Comparison of ENCODE assay signal across 9 cellular contexts in the genomic region with DNA sequence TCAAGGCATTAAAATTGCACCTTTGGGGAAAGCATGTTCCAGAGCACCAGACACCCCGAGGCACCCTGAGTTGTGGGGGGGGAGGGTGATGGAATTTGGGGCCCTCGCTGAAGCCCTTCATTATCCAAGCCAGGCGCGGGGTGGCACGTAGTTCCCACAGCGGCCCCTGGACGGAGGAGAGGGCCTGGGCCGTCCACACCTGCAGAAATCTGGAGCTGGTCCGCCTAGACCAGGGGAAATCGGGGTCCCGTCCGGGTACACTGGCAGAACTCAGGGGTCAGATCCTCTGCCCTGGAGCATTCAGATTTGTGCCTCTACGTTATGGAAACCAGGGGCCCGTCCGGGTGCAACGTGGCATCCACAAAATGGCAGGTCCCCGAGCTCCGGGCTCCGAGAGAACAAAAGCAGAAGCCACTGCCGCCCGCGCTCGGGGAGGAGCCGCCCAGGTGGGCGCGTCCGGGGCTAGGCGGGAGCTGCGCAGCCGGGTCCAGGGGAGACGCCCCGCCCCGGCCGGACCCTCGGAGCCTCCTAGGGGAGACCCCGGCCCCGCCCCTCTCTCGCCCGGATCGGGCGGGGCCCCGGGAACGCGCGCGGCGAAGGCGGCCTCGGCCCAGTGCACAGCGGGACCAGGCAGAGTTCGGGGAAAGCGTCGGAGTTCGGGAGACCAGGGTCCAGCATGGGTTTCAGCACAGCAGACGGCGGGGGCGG. TPM values are rescaled to one million over a fixed set of nuclear protein-coding genes. Genes with fewer than 3 reads are reported as not detected.
DNase-seq lines count a peak whose midpoint lies in the region; ATAC-seq and TF ChIP-seq lines count a peak whose summit lies in the region.
"Had no signal": no experiment of that assay in that cellular context is flagged by ENCODE, and none has a peak within 500 bp of the region (broad histone marks: within the 10 kb centered on the region; RNA-seq: fewer than 3 reads in every experiment).

A gene with protein sequence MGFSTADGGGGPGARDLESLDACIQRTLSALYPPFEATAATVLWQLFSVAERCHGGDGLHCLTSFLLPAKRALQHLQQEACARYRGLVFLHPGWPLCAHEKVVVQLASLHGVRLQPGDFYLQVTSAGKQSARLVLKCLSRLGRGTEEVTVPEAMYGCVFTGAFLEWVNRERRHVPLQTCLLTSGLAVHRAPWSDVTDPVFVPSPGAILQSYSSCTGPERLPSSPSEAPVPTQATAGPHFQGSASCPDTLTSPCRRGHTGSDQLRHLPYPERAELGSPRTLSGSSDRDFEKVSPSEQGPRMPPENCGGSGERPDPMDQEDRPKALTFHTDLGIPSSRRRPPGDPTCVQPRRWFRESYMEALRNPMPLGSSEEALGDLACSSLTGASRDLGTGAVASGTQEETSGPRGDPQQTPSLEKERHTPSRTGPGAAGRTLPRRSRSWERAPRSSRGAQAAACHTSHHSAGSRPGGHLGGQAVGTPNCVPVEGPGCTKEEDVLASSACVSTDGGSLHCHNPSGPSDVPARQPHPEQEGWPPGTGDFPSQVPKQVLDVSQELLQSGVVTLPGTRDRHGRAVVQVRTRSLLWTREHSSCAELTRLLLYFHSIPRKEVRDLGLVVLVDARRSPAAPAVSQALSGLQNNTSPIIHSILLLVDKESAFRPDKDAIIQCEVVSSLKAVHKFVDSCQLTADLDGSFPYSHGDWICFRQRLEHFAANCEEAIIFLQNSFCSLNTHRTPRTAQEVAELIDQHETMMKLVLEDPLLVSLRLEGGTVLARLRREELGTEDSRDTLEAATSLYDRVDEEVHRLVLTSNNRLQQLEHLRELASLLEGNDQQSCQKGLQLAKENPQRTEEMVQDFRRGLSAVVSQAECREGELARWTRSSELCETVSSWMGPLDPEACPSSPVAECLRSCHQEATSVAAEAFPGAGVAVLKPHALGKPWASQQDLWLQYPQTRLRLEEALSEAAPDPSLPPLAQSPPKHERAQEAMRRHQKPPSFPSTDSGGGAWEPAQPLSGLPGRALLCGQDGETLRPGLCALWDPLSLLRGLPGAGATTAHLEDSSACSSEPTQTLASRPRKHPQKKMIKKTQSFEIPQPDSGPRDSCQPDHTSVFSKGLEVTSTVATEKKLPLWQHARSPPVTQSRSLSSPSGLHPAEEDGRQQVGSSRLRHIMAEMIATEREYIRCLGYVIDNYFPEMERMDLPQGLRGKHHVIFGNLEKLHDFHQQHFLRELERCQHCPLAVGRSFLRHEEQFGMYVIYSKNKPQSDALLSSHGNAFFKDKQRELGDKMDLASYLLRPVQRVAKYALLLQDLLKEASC (N-terminal part only) (plus strand): TSS at position 613 of the 708 bp plus-strand sequence. CDS start 64 bp downstream, at position 677.

- H3K4me3 ChIP-seq in left ventricle myocardium inferior (peak within 1 kb of the TSS; percentile 58), PC-9 (no peak within 1 kb of the TSS)

- intact Hi-C loops in left ventricle myocardium inferior (cut with micrococcal nuclease), result no loop called here
- intact Hi-C loops in PC-9 (cut with micrococcal nuclease; ENCODE audit: unreplicated experiment), result no loop called here

- peaks cover 90% of the 10 kb centered on the region for H3K27me3 ChIP-seq in left ventricle myocardium inferior (ENCODE audit: low read depth)
- H3K27me3 ChIP-seq in PC-9 (ENCODE audit: insufficient read depth, low read depth), result peaks cover 94% of the 10 kb centered on the region

- peak within 1 kb of the TSS; percentile 55 for H3K4me3 Mint-ChIP-seq in activated T-cell treated with anti-CD3 and anti-CD28 coated beads, Interleukin-2, amount 50 U/mL, for 24 hours
- H3K4me3 Mint-ChIP-seq in stimulated activated effector memory CD8-positive, alpha-beta T cell treated with anti-CD3 and anti-CD28 coated beads, Interleukin-12 subunit alpha, Interleukin-12 subunit beta, amount 100 ng/mL, for 72 hours, result peak within 1 kb of the TSS; percentile 30

- H3F3A ChIP-seq in PC-9 (ENCODE audit: insufficient read depth, low read depth), result no peaks in the 10 kb centered on the region

- H2AFZ ChIP-seq in PC-9, result no peak within 1 kb of the TSS

- peaks cover 11% of the 10 kb centered on the region for H3K4me1 ChIP-seq in left ventricle myocardium inferior
- H3K4me1 ChIP-seq in PC-9 (replicated peaks; ENCODE audit: insufficient read depth), result no peaks in the 10 kb centered on the region

- H3K9me3 ChIP-seq in left ventricle myocardium inferior (replicated peaks), result peaks cover 4% of the 10 kb centered on the region
- H3K9me3 ChIP-seq in PC-9 (ENCODE audit: insufficient read depth, low read depth), result no peaks in the 10 kb centered on the region

- H3K9me2 ChIP-seq in PC-9 (ENCODE audit: insufficient read depth), result no peaks in the 10 kb centered on the region

- ATAC-seq in stimulated activated effector memory CD8-positive, alpha-beta T cell treated with anti-CD3 and anti-CD28 coated beads, Interleukin-12 subunit alpha, Interleukin-12 subunit beta, amount 100 ng/mL, for 72 hours, result no peak

- H3K9me3 Mint-ChIP-seq in activated T-cell treated with anti-CD3 and anti-CD28 coated beads, Interleukin-2, amount 50 U/mL, for 24 hours, result no peaks in the 10 kb centered on the region
- H3K9me3 Mint-ChIP-seq in stimulated activated effector memory CD8-positive, alpha-beta T cell treated with anti-CD3 and anti-CD28 coated beads, Interleukin-12 subunit alpha, Interleukin-12 subunit beta, amount 100 ng/mL, for 72 hours, result no peaks in the 10 kb centered on the region

- H4K20me1 ChIP-seq in PC-9 (ENCODE audit: insufficient read depth), result no peaks in the 10 kb centered on the region

- peaks cover 82% of the 10 kb centered on the region for H3K27me3 Mint-ChIP-seq in activated T-cell treated with anti-CD3 and anti-CD28 coated beads, Interleukin-2, amount 50 U/mL, for 24 hours

- BruUV-seq in PC-9 (replicated peaks; lab: Mats Ljungman, UMichigan), result no TSS peak

- TF ChIP-seq CTCF in left ventricle myocardium inferior (IDR thresholded peaks at IDR 0.05; ENCODE audit: borderline replicate concordance) (no peak), PC-9 (conservative IDR thresholded peaks at IDR 0.05) (no peak)

- no peaks in the 10 kb centered on the region for H3K36me3 Mint-ChIP-seq in activated T-cell treated with anti-CD3 and anti-CD28 coated beads, Interleukin-2, amount 50 U/mL, for 24 hours (ENCODE audit: low read depth)
- no peaks in the 10 kb centered on the region for H3K36me3 Mint-ChIP-seq in stimulated activated effector memory CD8-positive, alpha-beta T cell treated with anti-CD3 and anti-CD28 coated beads, Interleukin-12 subunit alpha, Interleukin-12 subunit beta, amount 100 ng/mL, for 72 hours

- H3K4me1 Mint-ChIP-seq in activated T-cell treated with anti-CD3 and anti-CD28 coated beads, Interleukin-2, amount 50 U/mL, for 24 hours (ENCODE audit: low read depth), result peaks cover 6% of the 10 kb centered on the region
- H3K4me1 Mint-ChIP-seq in stimulated activated effector memory CD8-positive, alpha-beta T cell treated with anti-CD3 and anti-CD28 coated beads, Interleukin-12 subunit alpha, Interleukin-12 subunit beta, amount 100 ng/mL, for 72 hours, result peaks cover 7% of the 10 kb centered on the region

- H3K36me3 ChIP-seq in left ventricle myocardium inferior (no peaks in the 10 kb centered on the region), PC-9 (ENCODE audit: low read depth) (no peaks in the 10 kb centered on the region)

- CTCF ChIA-PET in PC-9 (lab: Charles Lee), result no interaction called here

- H3K27ac ChIP-seq in left ventricle myocardium inferior (replicated peaks) (no peak within 1 kb of the TSS), PC-9 (no peak within 1 kb of the TSS)

- no peaks in the 10 kb centered on the region for H3K79me2 ChIP-seq in PC-9 (ENCODE audit: low read depth)

- no peak within 1 kb of the TSS for H3K27ac Mint-ChIP-seq in activated T-cell treated with anti-CD3 and anti-CD28 coated beads, Interleukin-2, amount 50 U/mL, for 24 hours
- H3K27ac Mint-ChIP-seq in stimulated activated effector memory CD8-positive, alpha-beta T cell treated with anti-CD3 and anti-CD28 coated beads, Interleukin-12 subunit alpha, Interleukin-12 subunit beta, amount 100 ng/mL, for 72 hours, result no peak within 1 kb of the TSS

- POLR2A ChIA-PET in PC-9 (lab: Charles Lee; ENCODE audit: unreplicated experiment), result no interaction called here

- DNase-seq in activated T-cell treated with anti-CD3 and anti-CD28 coated beads, Interleukin-2, amount 50 U/mL, for 24 hours, result peak; percentile 39
- no peak for DNase-seq in activated T-cell treated with anti-CD3 and anti-CD28 coated beads, Interleukin-2, amount 50 U/mL, for 1 hour
- peak; percentile 92 for DNase-seq in NCI-H774 (lab: John Stamatoyannopoulos, UW)
- no peak for DNase-seq in left ventricle myocardium inferior
- DNase-seq in stimulated activated effector memory CD8-positive, alpha-beta T cell treated with anti-CD3 and anti-CD28 coated beads, Interleukin-12 subunit alpha, Interleukin-12 subunit beta, amount 100 ng/mL, for 72 hours (ENCODE audit: low spot score in 2 of 2), result no peak
- DNase-seq in PC-9, result no peak
- DNase-seq in A172 (ENCODE audit: low spot score), result no peak
- DNase-seq in activated CD8-positive, alpha-beta memory T cell treated with anti-CD3 and anti-CD28 coated beads for 24 hours, result no peak

- no peak within 1 kb of the TSS for H3K4me2 ChIP-seq in PC-9

RNA-seq across cellular contexts. Expression of the gene that starts here (rescaled TPM):
- total RNA-seq in left ventricle myocardium inferior (not detected), PC-9 (2021) (not detected in 2 replicates)
- 0.29 and 0.74 TPM in 2 replicates for total RNA-seq in A172 (2014; rRNA removed; shearing (Covaris generic))
- total RNA-seq: pulmonary artery endothelial cell had no signal

Comparison
In these comparisons a context has a peak if more than half of its experiments do, and no peak if none do; other contexts are left out.
1. DNase-seq: peak in activated T-cell treated with anti-CD3 and anti-CD28 coated beads, Interleukin-2, amount 50 U/mL, for 24 hours (single experiment) and NCI-H774 (single experiment); none in activated T-cell treated with anti-CD3 and anti-CD28 coated beads, Interleukin-2, amount 50 U/mL, for 1 hour (single experiment), left ventricle myocardium inferior (single experiment), stimulated activated effector memory CD8-positive, alpha-beta T cell treated with anti-CD3 and anti-CD28 coated beads, Interleukin-12 subunit alpha, Interleukin-12 subunit beta, amount 100 ng/mL, for 72 hours (0 of 2), PC-9 (0 of 2), A172 (single experiment) and activated CD8-positive, alpha-beta memory T cell treated with anti-CD3 and anti-CD28 coated beads for 24 hours (single experiment).